Comparison of ENCODE assay signal across 20 cellular contexts in genomic region chr12:80218925-80219714, GRCh38.
A peak's percentile ranks its signal among the peaks of the same experiment; 100 is the strongest.
DNase-seq lines count a peak whose midpoint lies in the region; ATAC-seq, FAIRE-seq and TF ChIP-seq lines count a peak whose summit lies in the region.
"Had no signal": no experiment of that assay in that cellular context is flagged by ENCODE, and none has a peak within 500 bp of the region (broad histone marks: within the 10 kb centered on the region; RNA-seq: fewer than 3 reads in every experiment).

No MANE protein-coding gene starts in this region.

- H3K27ac ChIP-seq in heart right ventricle: peak overlapping the region in 5 of 10 donors; percentile 25 to 61 (median 44)
- H3K27ac ChIP-seq: ovary had no signal

- 72% methylated on average over 8 of the region's 8 CpGs for WGBS in heart right ventricle, 2 donors

- DNase-seq in Right ventricle myocardium inferior (ENCODE audit: missing footprints): no peak
- DNase-seq in cardiac septum (ENCODE audit: low spot score): no peak
- peak; percentile 14 to 21 for DNase-seq in heart right ventricle
- DNase-seq in NCI-H1417 treated with DMSO at 0.1 percent for 48 hours (lab: John Stamatoyannopoulos, UW): no peak
- no peak for DNase-seq in DMS 273 treated with DMSO at 0.1 percent for 48 hours (lab: John Stamatoyannopoulos, UW)
- DNase-seq in HTR-8/SVneo (ENCODE audit: insufficient read length, low spot score): no peak
- DNase-seq: 8988T; activated effector memory CD4-positive, alpha-beta T cell treated with Interleukin-2 at 50 U/mL for 16 hours; C1 segment of cervical spinal cord; DMS79 treated with DMSO at 0.1 percent for 48 hours; GOT3; NCI-H1417; NCI-H82; ovary; SK-N-SH; stimulated activated CD8-positive, alpha-beta memory T cell treated with anti-CD3 and anti-CD28 coated beads, Interleukin-4, amount 100 ng/mL, for 48 hours; substantia nigra had no signal

- intact Hi-C loops in Right ventricle myocardium inferior (cut with DNase I): no loop called here
- intact Hi-C loops in cardiac septum (cut with DNase I): no loop called here
- intact Hi-C loops in heart right ventricle (cut with DNase I): loop anchor here in 1 of 10 donors (10.0 kb wide), 1 partner anchor 46 kb away; no protein-coding TSS in a partner anchor

- FAIRE-seq in HTR-8/SVneo (lab: Jason Lieb, UNC): no peak

- TF ChIP-seq CTCF in heart right ventricle (IDR thresholded peaks at IDR 0.05) (no peak), nephron (IDR thresholded peaks at IDR 0.05; ENCODE audit: unreplicated experiment in 3 of 3) (no peak)

- H3K36me3 Mint-ChIP-seq in nephron (ENCODE audit: low read depth): no peaks in the 10 kb centered on the region

- no peak overlapping the region for H3K4me3 ChIP-seq in heart right ventricle
- H3K4me3 ChIP-seq: ovary had no signal

- peaks cover 0 to 9% (median 6%) of the 10 kb centered on the region in 9 donors for H3K4me1 ChIP-seq in heart right ventricle

- H3K27ac Mint-ChIP-seq in nephron: peak overlapping the region; percentile 24 to 90 (median 48)

- H3K27me3 Mint-ChIP-seq in nephron (ENCODE audit: low read depth): peaks cover 4% of the 10 kb centered on the region

- peak overlapping the region in 1 of 3 experiments; percentile 45 for H3K4me3 Mint-ChIP-seq in nephron
- H3K4me3 Mint-ChIP-seq: central memory CD8-positive, alpha-beta T cell had no signal

- peaks cover 5% of the 10 kb centered on the region for H3K4me1 Mint-ChIP-seq in nephron
- H3K4me1 Mint-ChIP-seq: central memory CD8-positive, alpha-beta T cell had no signal

- no peaks in the 10 kb centered on the region for H3K27me3 ChIP-seq in heart right ventricle
- H3K27me3 ChIP-seq: ovary had no signal

- no peaks in the 10 kb centered on the region for H3K9me3 ChIP-seq in heart right ventricle
- H3K9me3 ChIP-seq: ovary, SK-N-SH had no signal

- H3K9me3 Mint-ChIP-seq in nephron: no peaks in the 10 kb centered on the region
- H3K9me3 Mint-ChIP-seq: central memory CD8-positive, alpha-beta T cell had no signal

- no peaks in the 10 kb centered on the region for H3K36me3 ChIP-seq in heart right ventricle
- H3K36me3 ChIP-seq: ovary had no signal

- peak; percentile 62 for ATAC-seq in Right ventricle myocardium inferior
- ATAC-seq in heart right ventricle: peak in 7 of 8 donors; percentile 29 to 82 (median 58)
- ATAC-seq in GM19452 (IDR thresholded peaks at IDR 0.05; ENCODE audit: unreplicated experiment): no peak

Comparison
In these comparisons a context has a peak if more than half of its experiments do, and no peak if none do; other contexts are left out.
1. DNase-seq: peak in heart right ventricle (2 of 2); none in Right ventricle myocardium inferior (single experiment), cardiac septum (single experiment), NCI-H1417 treated with DMSO at 0.1 percent for 48 hours (single experiment), DMS 273 treated with DMSO at 0.1 percent for 48 hours (single experiment) and HTR-8/SVneo (single experiment).